Comparison of ENCODE assay signal across 20 cellular contexts in genomic region chr3:186879776-186880175, GRCh38. TPM values are rescaled to one million over a fixed set of nuclear protein-coding genes. Genes with fewer than 3 reads are reported as not detected.
DNase-seq lines count a peak whose midpoint lies in the region; ATAC-seq and TF ChIP-seq lines count a peak whose summit lies in the region.
"Had no signal": no experiment of that assay in that cellular context is flagged by ENCODE, and none has a peak within 500 bp of the region (broad histone marks: within the 10 kb centered on the region; RNA-seq: fewer than 3 reads in every experiment).

No MANE protein-coding gene starts in this region.

- no peaks in the 10 kb centered on the region for H3K4me1 ChIP-seq in GM23338 (ENCODE audit: insufficient read depth)

- H3F3A ChIP-seq in GM23338 (replicated peaks; ENCODE audit: low read depth): no peaks in the 10 kb centered on the region

- POLR2A ChIA-PET in activated CD4-positive, alpha-beta T cell treated with anti-CD3 and anti-CD28 coated beads, Interleukin-2, amount 10 ng/mL, durations not matched to agents 7 days and 5 days (lab: Charles Lee): no interaction called here

- H3K27me3 Mint-ChIP-seq in activated CD4-positive, alpha-beta T cell treated with anti-CD3 and anti-CD28 coated beads, Interleukin-2, amount 10 ng/mL, durations not matched to agents 7 days and 5 days: no peaks in the 10 kb centered on the region
- no peaks in the 10 kb centered on the region for H3K27me3 Mint-ChIP-seq in GM23338 (ENCODE audit: insufficient read depth, low read depth, poor library complexity)
- H3K27me3 Mint-ChIP-seq in T-helper 2 cell treated with Interferon-gamma antibody and Interleukin-4, amounts not matched to agents 5 μg/mL and 100 μg/mL, for 36 hours (ENCODE audit: low read depth): no peaks in the 10 kb centered on the region
- H3K27me3 Mint-ChIP-seq in activated T-helper 2 cell treated with anti-CD3 and anti-CD28 coated beads, Interferon-gamma antibody, Interleukin-2, Interleukin-4, amounts not matched to agents 10 μg/mL and 5 μg/mL and 100 μg/mL, durations not matched to agents 14 hours and 24 hours and 36 hours (ENCODE audit: low read depth): no peaks in the 10 kb centered on the region

- H3K27ac ChIP-seq in GM23338 (ENCODE audit: low read depth): no peak overlapping the region

- TF ChIP-seq CTCF in GM23338 (conservative IDR thresholded peaks at IDR 0.05; ENCODE audit: low read depth in 2 of 2): no peak

- CTCF ChIA-PET in activated CD4-positive, alpha-beta T cell treated with anti-CD3 and anti-CD28 coated beads, Interleukin-2, amount 10 ng/mL, durations not matched to agents 7 days and 5 days (lab: Charles Lee): interaction anchor here (1.1 to 1.5 kb wide), 3 partner anchors 26 to 109 kb away, joined by 3 to 4 read pairs (median 3); no protein-coding TSS in a partner anchor

- no peaks in the 10 kb centered on the region for H4K20me1 ChIP-seq in GM23338 (replicated peaks; ENCODE audit: insufficient read depth)

- H3K36me3 Mint-ChIP-seq in activated CD4-positive, alpha-beta T cell treated with anti-CD3 and anti-CD28 coated beads, Interleukin-2, amount 10 ng/mL, durations not matched to agents 7 days and 5 days (ENCODE audit: low read depth): peaks cover 10% of the 10 kb centered on the region
- peaks cover 14% of the 10 kb centered on the region for H3K36me3 Mint-ChIP-seq in GM23338 (ENCODE audit: low read depth)
- peaks cover 10% of the 10 kb centered on the region for H3K36me3 Mint-ChIP-seq in T-helper 2 cell treated with Interferon-gamma antibody and Interleukin-4, amounts not matched to agents 5 μg/mL and 100 μg/mL, for 36 hours (ENCODE audit: low read depth)
- peaks cover 9% of the 10 kb centered on the region for H3K36me3 Mint-ChIP-seq in activated T-helper 2 cell treated with anti-CD3 and anti-CD28 coated beads, Interferon-gamma antibody, Interleukin-2, Interleukin-4, amounts not matched to agents 10 μg/mL and 5 μg/mL and 100 μg/mL, durations not matched to agents 14 hours and 24 hours and 36 hours (ENCODE audit: low read depth)
- H3K36me3 Mint-ChIP-seq: CD8-positive, alpha-beta T cell had no signal

- H3K4me3 ChIP-seq in GM23338: no peak overlapping the region
- H3K4me3 ChIP-seq: HAP-1 had no signal

- peak overlapping the region; percentile 88; the same call in 1 of the 2 replicates for H2AFZ ChIP-seq in GM23338

- no peaks in the 10 kb centered on the region for H3K36me3 ChIP-seq in GM23338 (ENCODE audit: insufficient read depth)
- H3K36me3 ChIP-seq: BE2C, HAP-1 had no signal

- H3K4me2 ChIP-seq in GM23338: no peak overlapping the region

- no peak overlapping the region for H3K4me3 Mint-ChIP-seq in activated CD4-positive, alpha-beta T cell treated with anti-CD3 and anti-CD28 coated beads, Interleukin-2, amount 10 ng/mL, durations not matched to agents 7 days and 5 days
- no peak overlapping the region for H3K4me3 Mint-ChIP-seq in GM23338
- peak overlapping the region; percentile 71 for H3K4me3 Mint-ChIP-seq in T-helper 2 cell treated with Interferon-gamma antibody and Interleukin-4, amounts not matched to agents 5 μg/mL and 100 μg/mL, for 36 hours
- peak overlapping the region; percentile 41 for H3K4me3 Mint-ChIP-seq in activated T-helper 2 cell treated with anti-CD3 and anti-CD28 coated beads, Interferon-gamma antibody, Interleukin-2, Interleukin-4, amounts not matched to agents 10 μg/mL and 5 μg/mL and 100 μg/mL, durations not matched to agents 14 hours and 24 hours and 36 hours (ENCODE audit: low read depth)
- H3K4me3 Mint-ChIP-seq: CD8-positive, alpha-beta T cell had no signal

- H3K27ac Mint-ChIP-seq in activated CD4-positive, alpha-beta T cell treated with anti-CD3 and anti-CD28 coated beads, Interleukin-2, amount 10 ng/mL, durations not matched to agents 7 days and 5 days: peak overlapping the region; percentile 88
- no peak overlapping the region for H3K27ac Mint-ChIP-seq in GM23338
- peak overlapping the region; percentile 88 for H3K27ac Mint-ChIP-seq in T-helper 2 cell treated with Interferon-gamma antibody and Interleukin-4, amounts not matched to agents 5 μg/mL and 100 μg/mL, for 36 hours
- H3K27ac Mint-ChIP-seq in activated T-helper 2 cell treated with anti-CD3 and anti-CD28 coated beads, Interferon-gamma antibody, Interleukin-2, Interleukin-4, amounts not matched to agents 10 μg/mL and 5 μg/mL and 100 μg/mL, durations not matched to agents 14 hours and 24 hours and 36 hours: peak overlapping the region; percentile 73

- intact Hi-C loops in activated T-helper 2 cell treated with anti-CD3 and anti-CD28 coated beads, Interferon-gamma antibody, Interleukin-2, Interleukin-4, amounts not matched to agents 10 μg/mL and 5 μg/mL and 100 μg/mL, durations not matched to agents 14 hours and 24 hours and 36 hours (cut with micrococcal nuclease): loop anchor here (1.0 to 5.0 kb wide), 3 partner anchors 32 to 97 kb away; partner anchors contain the start of gene EIF4A2

- peaks cover 44% of the 10 kb centered on the region for H3K4me1 Mint-ChIP-seq in activated CD4-positive, alpha-beta T cell treated with anti-CD3 and anti-CD28 coated beads, Interleukin-2, amount 10 ng/mL, durations not matched to agents 7 days and 5 days
- H3K4me1 Mint-ChIP-seq in GM23338: peaks cover 2% of the 10 kb centered on the region; the same call in 1 of the 3 replicates
- peaks cover 41% of the 10 kb centered on the region for H3K4me1 Mint-ChIP-seq in T-helper 2 cell treated with Interferon-gamma antibody and Interleukin-4, amounts not matched to agents 5 μg/mL and 100 μg/mL, for 36 hours (ENCODE audit: low read depth)
- H3K4me1 Mint-ChIP-seq in activated T-helper 2 cell treated with anti-CD3 and anti-CD28 coated beads, Interferon-gamma antibody, Interleukin-2, Interleukin-4, amounts not matched to agents 10 μg/mL and 5 μg/mL and 100 μg/mL, durations not matched to agents 14 hours and 24 hours and 36 hours (ENCODE audit: low read depth): peaks cover 43% of the 10 kb centered on the region

- peaks cover 14% of the 10 kb centered on the region for H3K9me3 Mint-ChIP-seq in activated CD4-positive, alpha-beta T cell treated with anti-CD3 and anti-CD28 coated beads, Interleukin-2, amount 10 ng/mL, durations not matched to agents 7 days and 5 days
- H3K9me3 Mint-ChIP-seq in GM23338: peaks cover 19% of the 10 kb centered on the region
- H3K9me3 Mint-ChIP-seq in T-helper 2 cell treated with Interferon-gamma antibody and Interleukin-4, amounts not matched to agents 5 μg/mL and 100 μg/mL, for 36 hours: peaks cover 9% of the 10 kb centered on the region
- peaks cover 11% of the 10 kb centered on the region for H3K9me3 Mint-ChIP-seq in activated T-helper 2 cell treated with anti-CD3 and anti-CD28 coated beads, Interferon-gamma antibody, Interleukin-2, Interleukin-4, amounts not matched to agents 10 μg/mL and 5 μg/mL and 100 μg/mL, durations not matched to agents 14 hours and 24 hours and 36 hours

- ATAC-seq in GM23338: no peak
- no peak for ATAC-seq in HG03354 (IDR thresholded peaks at IDR 0.05; ENCODE audit: poor library complexity, severe bottlenecking, unreplicated experiment)
- ATAC-seq: CD8-positive, alpha-beta T cell had no signal

- no peak for DNase-seq in activated CD4-positive, alpha-beta T cell treated with anti-CD3 and anti-CD28 coated beads, Interleukin-2, amount 10 ng/mL, durations not matched to agents 7 days and 5 days
- no peak for DNase-seq in activated CD4-positive, alpha-beta T cell treated with anti-CD3 and anti-CD28 coated beads for 48 hours
- DNase-seq in GM23338 (ENCODE audit: low spot score) (no peak), C1 segment of cervical spinal cord (lab: John Stamatoyannopoulos, UW) (no peak), KG1 (lab: John Stamatoyannopoulos, UW) (no peak)
- DNase-seq in T-helper 2 cell treated with Interferon-gamma antibody and Interleukin-4, amounts not matched to agents 5 μg/mL and 100 μg/mL, for 36 hours (ENCODE audit: low spot score): no peak
- no peak for DNase-seq in activated T-helper 2 cell treated with anti-CD3 and anti-CD28 coated beads, Interferon-gamma antibody, Interleukin-2, Interleukin-4, amounts not matched to agents 10 μg/mL and 5 μg/mL and 100 μg/mL, durations not matched to agents 14 hours and 24 hours and 36 hours (ENCODE audit: low spot score)
- DNase-seq: BE2C; Calu3; CD8-positive, alpha-beta T cell; GF-D8; MV-4-11; NCI-H187; NCI-H2107; NCI-H510A treated with DMSO at 0.1 percent for 48 hours; NCI-H774; OCI-M1; Right ventricle myocardium superior had no signal

- H3K27me3 ChIP-seq in GM23338 (ENCODE audit: insufficient read depth): no peaks in the 10 kb centered on the region
- H3K27me3 ChIP-seq: BE2C had no signal

- H3K9me2 ChIP-seq in GM23338 (ENCODE audit: insufficient read depth): no peaks in the 10 kb centered on the region

- no peaks in the 10 kb centered on the region for H3K79me2 ChIP-seq in GM23338 (replicated peaks; ENCODE audit: insufficient read depth)

TF ChIP-seq in GM23338, 12 proteins besides CTCF, POLR2A, EP300 and RAD21 (continues in another document):
- no peak for TF ChIP-seq STAT1 (IDR thresholded peaks at IDR 0.05; ENCODE audit: unreplicated experiment)
- no peak for TF ChIP-seq ZNF331 (CRISPR knock-in tag; IDR thresholded peaks at IDR 0.05; ENCODE audit: low read depth)

RNA-seq across cellular contexts. Expression of gene ADIPOQ, which starts 37.3 kb away (rescaled TPM):
- total RNA-seq in activated CD4-positive, alpha-beta T cell treated with anti-CD3 and anti-CD28 coated beads, Interleukin-2, amount 10 ng/mL, durations not matched to agents 7 days and 5 days: not detected
- not detected in 2 replicates for total RNA-seq in GM23338 (2014; rRNA removed; shearing (Covaris generic))
- polyA plus RNA-seq in GM23338 (2016; fragmentation: Nextera tagmentation; extraction: Ambion mirVana): not detected in 2 replicates
- total RNA-seq in activated T-helper 2 cell treated with anti-CD3 and anti-CD28 coated beads, Interferon-gamma antibody, Interleukin-2, Interleukin-4, amounts not matched to agents 10 μg/mL and 5 μg/mL and 100 μg/mL, durations not matched to agents 14 hours and 24 hours and 36 hours: not detected in 2 replicates
- total RNA-seq: Calu3; CD8-positive, alpha-beta T cell had no signal

RNA-seq across cellular contexts. Expression of gene ST6GAL1, which starts 50.5 kb away (rescaled TPM):
- 100 to 1,000 TPM; 145 to 183 TPM for total RNA-seq in activated CD4-positive, alpha-beta T cell treated with anti-CD3 and anti-CD28 coated beads, Interleukin-2, amount 10 ng/mL, durations not matched to agents 7 days and 5 days
- 51.6 and 65.1 TPM in 2 replicates for total RNA-seq in GM23338 (2014; rRNA removed; shearing (Covaris generic))
- 13.5 and 17.6 TPM in 2 replicates for polyA plus RNA-seq in GM23338 (2016; fragmentation: Nextera tagmentation; extraction: Ambion mirVana)
- total RNA-seq in activated T-helper 2 cell treated with anti-CD3 and anti-CD28 coated beads, Interferon-gamma antibody, Interleukin-2, Interleukin-4, amounts not matched to agents 10 μg/mL and 5 μg/mL and 100 μg/mL, durations not matched to agents 14 hours and 24 hours and 36 hours: 78.1 and 85.9 TPM in 2 replicates

Comparison
In these comparisons a context has a peak if more than half of its experiments do, and no peak if none do; other contexts are left out.
1. H3K4me3 Mint-ChIP-seq: peak in T-helper 2 cell treated with Interferon-gamma antibody and Interleukin-4, amounts not matched to agents 5 μg/mL and 100 μg/mL, for 36 hours (single experiment) and activated T-helper 2 cell treated with anti-CD3 and anti-CD28 coated beads, Interferon-gamma antibody, Interleukin-2, Interleukin-4, amounts not matched to agents 10 μg/mL and 5 μg/mL and 100 μg/mL, durations not matched to agents 14 hours and 24 hours and 36 hours (single experiment); none in activated CD4-positive, alpha-beta T cell treated with anti-CD3 and anti-CD28 coated beads, Interleukin-2, amount 10 ng/mL, durations not matched to agents 7 days and 5 days (single experiment) and GM23338 (single experiment).